Comparison of ENCODE assay signal across 1 cellular context in the genomic region with DNA sequence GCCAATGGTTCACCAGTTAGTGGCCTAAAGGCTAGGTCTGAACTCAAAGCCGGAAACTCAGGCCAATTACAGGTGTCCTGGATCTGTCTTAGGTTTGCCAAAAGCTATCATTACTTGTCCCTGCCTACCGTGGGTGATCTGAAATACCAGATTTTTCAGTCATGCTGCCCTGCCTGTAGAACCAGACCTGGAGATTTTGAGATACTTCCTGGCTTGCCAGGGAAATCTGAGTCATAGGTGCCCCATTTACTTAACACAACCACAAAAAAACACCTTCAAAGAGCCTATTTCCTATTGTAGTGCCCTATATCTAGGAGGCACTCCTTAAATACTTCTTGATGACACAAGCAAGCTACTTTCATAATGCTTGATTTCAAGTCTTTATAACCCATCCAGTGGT.
TF ChIP-seq lines count a peak whose summit lies in the region.

No MANE protein-coding gene starts in this region.

TF ChIP-seq in HepG2, 621 proteins besides CTCF, POLR2A, EP300 and RAD21 (continued from another document):
- no peak for TF ChIP-seq ZNF468 (CRISPR knock-in tag; IDR thresholded peaks at IDR 0.05)
